ENCODE assay signal across 8 cellular contexts in genomic region chr1:36223373-36223995, GRCh38. TPM values are rescaled to one million over a fixed set of nuclear protein-coding genes. Genes with fewer than 3 reads are reported as not detected.
DNase-seq lines count a peak whose midpoint lies in the region; ATAC-seq and TF ChIP-seq lines count a peak whose summit lies in the region.

No MANE protein-coding gene starts in this region.

- H3K27me3 ChIP-seq in Karpas-422 (ENCODE audit: low read length) = no peaks in the 10 kb centered on the region

- peak overlapping the region; percentile 85 for H3K4me3 Mint-ChIP-seq in activated CD8-positive, alpha-beta T cell treated with anti-CD3 and anti-CD28 coated beads for 36 hours

- H3K4me3 ChIP-seq in Karpas-422 (ENCODE audit: low read length) = peak overlapping the region; percentile 74

- intact Hi-C loops in activated CD8-positive, alpha-beta T cell treated with anti-CD3 and anti-CD28 coated beads for 36 hours (cut with micrococcal nuclease) = no loop called here

- peak overlapping the region; percentile 82 for H3K4me2 ChIP-seq in Karpas-422 (ENCODE audit: low read depth, low read length, poor library complexity, severe bottlenecking)

- H3K9me3 ChIP-seq in Karpas-422 (ENCODE audit: low read length) = no peaks in the 10 kb centered on the region

- H3K4me1 ChIP-seq in Karpas-422 (ENCODE audit: low read length) = peaks cover 19% of the 10 kb centered on the region

- H3K9ac ChIP-seq in Karpas-422 (ENCODE audit: low read length) = peak overlapping the region; percentile 79

- peak; percentile 37 for DNase-seq in NCI-H82 (lab: John Stamatoyannopoulos, UW)
- no peak for DNase-seq in NCI-H82 treated with DMSO at 0.1 percent for 48 hours (lab: John Stamatoyannopoulos, UW; ENCODE audit: unreplicated experiment)
- DNase-seq in Karpas-422 = peak; percentile 81
- DNase-seq in activated CD8-positive, alpha-beta T cell treated with anti-CD3 and anti-CD28 coated beads for 36 hours = peak; percentile 62
- DNase-seq in fibroblast of peridontal ligament (ENCODE audit: extremely low read depth) = peak; percentile 81
- no peak for DNase-seq in omental fat pad (ENCODE audit: low spot score)

- no peaks in the 10 kb centered on the region for H3K9me3 Mint-ChIP-seq in activated CD8-positive, alpha-beta T cell treated with anti-CD3 and anti-CD28 coated beads for 36 hours

- POLR2A ChIA-PET in activated CD8-positive, alpha-beta T cell treated with anti-CD3 and anti-CD28 coated beads for 36 hours (lab: Charles Lee) = interaction anchor here (0.6 to 3.8 kb wide), 15 partner anchors 10 to 1535 kb away, joined by 3 to 38 read pairs (median 5); partner anchors contain the start of genes MAP7D1, SH3D21 and TRAPPC3

- no peaks in the 10 kb centered on the region for H3K9me2 ChIP-seq in Karpas-422 (replicated peaks; ENCODE audit: insufficient read depth, low read length)

- CTCF ChIA-PET in activated CD8-positive, alpha-beta T cell treated with anti-CD3 and anti-CD28 coated beads for 36 hours (lab: Charles Lee) = interaction anchor here (0.6 to 3.7 kb wide), 8 partner anchors 15 to 124 kb away, joined by 3 to 33 read pairs (median 4); partner anchors contain the start of gene TRAPPC3

- peaks cover 21% of the 10 kb centered on the region; the same call in 1 of the 2 replicates for H4K20me1 ChIP-seq in Karpas-422 (ENCODE audit: insufficient read depth, low read depth, low read length)

- H3K27ac Mint-ChIP-seq in activated CD8-positive, alpha-beta T cell treated with anti-CD3 and anti-CD28 coated beads for 36 hours = peak overlapping the region; percentile 99

- no peak for TF ChIP-seq CTCF in activated CD8-positive, alpha-beta T cell treated with anti-CD3 and anti-CD28 coated beads for 36 hours (IDR thresholded peaks at IDR 0.05)
- no peak for TF ChIP-seq CTCF in omental fat pad (IDR thresholded peaks at IDR 0.05)

- H3K36me3 ChIP-seq in Karpas-422 (ENCODE audit: insufficient read depth, low read length) = peaks cover 12% of the 10 kb centered on the region; the same call in 1 of the 2 replicates

- H3K27me3 Mint-ChIP-seq in activated CD8-positive, alpha-beta T cell treated with anti-CD3 and anti-CD28 coated beads for 36 hours = no peaks in the 10 kb centered on the region

- peaks cover 42% of the 10 kb centered on the region for H3K79me2 ChIP-seq in Karpas-422 (ENCODE audit: low read length)

- peak overlapping the region; percentile 80 for H3K27ac ChIP-seq in Karpas-422 (ENCODE audit: low read length)

- ATAC-seq in GM21737 (IDR thresholded peaks at IDR 0.05; ENCODE audit: unreplicated experiment) (peak; percentile 9), omental fat pad (ENCODE audit: low FRiP score) (peak; percentile 1), HG03442 (IDR thresholded peaks at IDR 0.05; ENCODE audit: unreplicated experiment) (no peak)
- ATAC-seq in activated CD8-positive, alpha-beta T cell treated with anti-CD3 and anti-CD28 coated beads for 36 hours = peak; percentile 32

- H3K4me1 Mint-ChIP-seq in activated CD8-positive, alpha-beta T cell treated with anti-CD3 and anti-CD28 coated beads for 36 hours (ENCODE audit: low read depth) = peaks cover 25% of the 10 kb centered on the region

- peak overlapping the region; percentile 80 for H2AFZ ChIP-seq in Karpas-422 (ENCODE audit: low read length)

- H3K36me3 Mint-ChIP-seq in activated CD8-positive, alpha-beta T cell treated with anti-CD3 and anti-CD28 coated beads for 36 hours (ENCODE audit: low read depth) = peaks cover 27% of the 10 kb centered on the region

RNA-seq across cellular contexts. Expression of gene THRAP3, which starts 0.8 kb away (rescaled TPM):
- 47.0 and 56.2 TPM in 2 replicates for total RNA-seq in Karpas-422 (2014; rRNA removed; shearing (Covaris generic); ENCODE audit: low replicate concordance)
- 100 to 1,000 TPM; 119 to 121 TPM for total RNA-seq in activated CD8-positive, alpha-beta T cell treated with anti-CD3 and anti-CD28 coated beads for 36 hours
- total RNA-seq in omental fat pad = 10 to 100 TPM; 77.2 to 99.5 (median 86.2) TPM

Comparison
In these comparisons a context has a peak if more than half of its experiments do, and no peak if none do; other contexts are left out.
1. DNase-seq: peak in NCI-H82 (single experiment), Karpas-422 (single experiment), activated CD8-positive, alpha-beta T cell treated with anti-CD3 and anti-CD28 coated beads for 36 hours (single experiment) and fibroblast of peridontal ligament (single experiment); none in NCI-H82 treated with DMSO at 0.1 percent for 48 hours (single experiment) and omental fat pad (single experiment).